18 cellular contexts compared by ENCODE assay signal in genomic region chr1:230350208-230350921, GRCh38.
DNase-seq lines count a peak whose midpoint lies in the region; ATAC-seq, FAIRE-seq and TF ChIP-seq lines count a peak whose summit lies in the region.
"Had no signal": no experiment of that assay in that cellular context is flagged by ENCODE, and none has a peak within 500 bp of the region (broad histone marks: within the 10 kb centered on the region; RNA-seq: fewer than 3 reads in every experiment).

No MANE protein-coding gene starts in this region.

- no CpG with 5 or more reads among the region's 13 CpGs for WGBS in trophoblast cell (ENCODE audit: extremely low coverage, insufficient coverage, insufficient read length)

- H3K4me3 Mint-ChIP-seq in endothelial cell (ENCODE audit: unreplicated experiment), result no peak overlapping the region
- H3K4me3 Mint-ChIP-seq in activated T-helper 2 cell treated with anti-CD3 and anti-CD28 coated beads, Interferon-gamma antibody, Interleukin-2, Interleukin-4, amounts not matched to agents 10 μg/mL and 5 μg/mL and 100 μg/mL, durations not matched to agents 14 hours and 24 hours and 36 hours (ENCODE audit: low read depth), result no peak overlapping the region
- H3K4me3 Mint-ChIP-seq: activated CD8-positive, alpha-beta memory T cell treated with anti-CD3 and anti-CD28 coated beads, Interleukin-2, amount 10 ng/mL, durations not matched to agents 7 days and 5 days had no signal

- H3K27ac Mint-ChIP-seq in endothelial cell (ENCODE audit: unreplicated experiment), result peak overlapping the region; percentile 16
- no peak overlapping the region for H3K27ac Mint-ChIP-seq in activated T-helper 2 cell treated with anti-CD3 and anti-CD28 coated beads, Interferon-gamma antibody, Interleukin-2, Interleukin-4, amounts not matched to agents 10 μg/mL and 5 μg/mL and 100 μg/mL, durations not matched to agents 14 hours and 24 hours and 36 hours
- H3K27ac Mint-ChIP-seq: activated CD8-positive, alpha-beta memory T cell treated with anti-CD3 and anti-CD28 coated beads, Interleukin-2, amount 10 ng/mL, durations not matched to agents 7 days and 5 days had no signal

- no peak for FAIRE-seq in HTR-8/SVneo (lab: Jason Lieb, UNC)
- FAIRE-seq: kidney had no signal

- no peak overlapping the region for H2BK12ac ChIP-seq in trophoblast cell (ENCODE audit: low read length)

- DNase-seq in DMS 273 treated with DMSO at 0.1 percent for 48 hours (lab: John Stamatoyannopoulos, UW) (peak; percentile 14), HTR-8/SVneo (ENCODE audit: insufficient read length, low spot score) (peak; percentile 53), endothelial cell (ENCODE audit: low spot score) (no peak), trophoblast cell (peak; percentile 57 to 68), SW480 (ENCODE audit: low spot score) (no peak), middle frontal gyrus (ENCODE audit: extremely low spot score, low spot score) (no peak)
- DNase-seq in activated T-helper 2 cell treated with anti-CD3 and anti-CD28 coated beads, Interferon-gamma antibody, Interleukin-2, Interleukin-4, amounts not matched to agents 10 μg/mL and 5 μg/mL and 100 μg/mL, durations not matched to agents 14 hours and 24 hours and 36 hours (ENCODE audit: low spot score), result no peak
- DNase-seq: activated CD8-positive, alpha-beta memory T cell treated with anti-CD3 and anti-CD28 coated beads, Interleukin-2, amount 10 ng/mL, durations not matched to agents 7 days and 5 days; activated effector memory CD4-positive, alpha-beta T cell treated with anti-CD3 and anti-CD28 coated beads, Interleukin-2, amount 50 U/mL, for 16 hours; AML-193; glutamatergic neuron; kidney; NCI-H748 treated with DMSO at 0.1 percent for 48 hours; stimulated activated naive CD4-positive, alpha-beta T cell treated with Interleukin-2 at 50 U/mL for 16 hours had no signal

- H4K12ac ChIP-seq in trophoblast cell (ENCODE audit: low read depth, low read length), result no peak overlapping the region

- no peak overlapping the region for H3K14ac ChIP-seq in trophoblast cell (ENCODE audit: low read length)

- no peaks in the 10 kb centered on the region for H3K79me1 ChIP-seq in trophoblast cell (ENCODE audit: low read length)

- H2AK5ac ChIP-seq in trophoblast cell (ENCODE audit: low read length), result no peak overlapping the region

- no peak overlapping the region for H3K23ac ChIP-seq in trophoblast cell (ENCODE audit: low read length)

- no peak overlapping the region for H3K27ac ChIP-seq in trophoblast cell (ENCODE audit: low read depth, low read length)
- H3K27ac ChIP-seq: coronary artery, epithelial cell of prostate had no signal

- H3K9me3 ChIP-seq in trophoblast cell (ENCODE audit: insufficient read depth, low read depth, low read length), result no peaks in the 10 kb centered on the region

- H3K4me2 ChIP-seq in trophoblast cell (ENCODE audit: low read length), result no peak overlapping the region

- no peaks in the 10 kb centered on the region for H3K36me3 ChIP-seq in trophoblast cell (ENCODE audit: control insufficient read depth in 1 of 2, insufficient read depth in 2 of 2, low read length in 2 of 2)

- no peak for ATAC-seq in HG02588 (IDR thresholded peaks at IDR 0.05; ENCODE audit: unreplicated experiment)
- ATAC-seq: activated CD4-positive, CD25-positive, alpha-beta regulatory T cell treated with anti-CD3 and anti-CD28 coated beads, Interleukin-2, amount 50 U/mL, for 24 hours; activated CD8-positive, alpha-beta memory T cell treated with anti-CD3 and anti-CD28 coated beads, Interleukin-2, amount 10 ng/mL, durations not matched to agents 7 days and 5 days had no signal

- peaks cover 0 to 2% of the 10 kb centered on the region in 2 experiments for H3K4me1 ChIP-seq in trophoblast cell (ENCODE audit: control insufficient read depth in 1 of 2, insufficient read depth in 2 of 2, low read length in 2 of 2)

- no peak overlapping the region for H3K18ac ChIP-seq in trophoblast cell (ENCODE audit: low read length)

- intact Hi-C loops in activated T-helper 2 cell treated with anti-CD3 and anti-CD28 coated beads, Interferon-gamma antibody, Interleukin-2, Interleukin-4, amounts not matched to agents 10 μg/mL and 5 μg/mL and 100 μg/mL, durations not matched to agents 14 hours and 24 hours and 36 hours (cut with micrococcal nuclease), result no loop called here

- H3K9ac ChIP-seq in trophoblast cell (ENCODE audit: low read length), result no peak overlapping the region

- no peak overlapping the region for H2BK5ac ChIP-seq in trophoblast cell (ENCODE audit: low read depth, low read length, poor library complexity)

- no peaks in the 10 kb centered on the region for H3K9me3 Mint-ChIP-seq in endothelial cell (ENCODE audit: unreplicated experiment)
- H3K9me3 Mint-ChIP-seq in activated T-helper 2 cell treated with anti-CD3 and anti-CD28 coated beads, Interferon-gamma antibody, Interleukin-2, Interleukin-4, amounts not matched to agents 10 μg/mL and 5 μg/mL and 100 μg/mL, durations not matched to agents 14 hours and 24 hours and 36 hours, result no peaks in the 10 kb centered on the region

- no peak overlapping the region for H2BK120ac ChIP-seq in trophoblast cell (ENCODE audit: insufficient read depth, low read length, poor library complexity)

- peaks cover 4% of the 10 kb centered on the region for H3K36me3 Mint-ChIP-seq in endothelial cell (ENCODE audit: low read depth, unreplicated experiment)
- H3K36me3 Mint-ChIP-seq in activated T-helper 2 cell treated with anti-CD3 and anti-CD28 coated beads, Interferon-gamma antibody, Interleukin-2, Interleukin-4, amounts not matched to agents 10 μg/mL and 5 μg/mL and 100 μg/mL, durations not matched to agents 14 hours and 24 hours and 36 hours (ENCODE audit: low read depth), result no peaks in the 10 kb centered on the region
- H3K36me3 Mint-ChIP-seq: activated CD8-positive, alpha-beta memory T cell treated with anti-CD3 and anti-CD28 coated beads, Interleukin-2, amount 10 ng/mL, durations not matched to agents 7 days and 5 days had no signal

- no peak overlapping the region for H2AFZ ChIP-seq in trophoblast cell (ENCODE audit: insufficient read depth, low read length, poor library complexity)

- no peaks in the 10 kb centered on the region for H3K79me2 ChIP-seq in trophoblast cell (ENCODE audit: control insufficient read depth, insufficient read depth, low read length, poor library complexity)

- H3K27me3 ChIP-seq in trophoblast cell (ENCODE audit: insufficient read depth, low read length), result no peaks in the 10 kb centered on the region

- H4K8ac ChIP-seq in trophoblast cell (ENCODE audit: low read depth, low read length), result no peak overlapping the region

- peaks cover 2% of the 10 kb centered on the region for H3K27me3 Mint-ChIP-seq in endothelial cell (ENCODE audit: unreplicated experiment)
- H3K27me3 Mint-ChIP-seq in activated T-helper 2 cell treated with anti-CD3 and anti-CD28 coated beads, Interferon-gamma antibody, Interleukin-2, Interleukin-4, amounts not matched to agents 10 μg/mL and 5 μg/mL and 100 μg/mL, durations not matched to agents 14 hours and 24 hours and 36 hours (ENCODE audit: low read depth), result no peaks in the 10 kb centered on the region

- no peak overlapping the region for H4K91ac ChIP-seq in trophoblast cell (ENCODE audit: low read depth, low read length)

- TF ChIP-seq CTCF in endothelial cell (IDR thresholded peaks at IDR 0.05; ENCODE audit: unreplicated experiment), result no peak

- no peak overlapping the region for H3K4me3 ChIP-seq in trophoblast cell (ENCODE audit: low read depth, low read length)
- H3K4me3 ChIP-seq: coronary artery had no signal

- H3K4me1 Mint-ChIP-seq in endothelial cell (ENCODE audit: unreplicated experiment), result no peaks in the 10 kb centered on the region
- no peaks in the 10 kb centered on the region for H3K4me1 Mint-ChIP-seq in activated T-helper 2 cell treated with anti-CD3 and anti-CD28 coated beads, Interferon-gamma antibody, Interleukin-2, Interleukin-4, amounts not matched to agents 10 μg/mL and 5 μg/mL and 100 μg/mL, durations not matched to agents 14 hours and 24 hours and 36 hours (ENCODE audit: low read depth)
- H3K4me1 Mint-ChIP-seq: activated CD8-positive, alpha-beta memory T cell treated with anti-CD3 and anti-CD28 coated beads, Interleukin-2, amount 10 ng/mL, durations not matched to agents 7 days and 5 days had no signal

- H3K4ac ChIP-seq in trophoblast cell (ENCODE audit: low read depth, low read length), result no peak overlapping the region

Comparison
In these comparisons a context has a peak if more than half of its experiments do, and no peak if none do; other contexts are left out.
1. DNase-seq: peak in DMS 273 treated with DMSO at 0.1 percent for 48 hours (single experiment), HTR-8/SVneo (single experiment) and trophoblast cell (2 of 2); none in endothelial cell (single experiment), SW480 (single experiment), activated T-helper 2 cell treated with anti-CD3 and anti-CD28 coated beads, Interferon-gamma antibody, Interleukin-2, Interleukin-4, amounts not matched to agents 10 μg/mL and 5 μg/mL and 100 μg/mL, durations not matched to agents 14 hours and 24 hours and 36 hours (single experiment) and middle frontal gyrus (single experiment).